In genomic region chr1:200783926-200784325, GRCh38 we compare ENCODE assay signal across 29 cellular contexts.
"Had no signal": no experiment of that assay in that cellular context is flagged by ENCODE, and none has a peak within 500 bp of the region (broad histone marks: within the 10 kb centered on the region; RNA-seq: fewer than 3 reads in every experiment).

No MANE protein-coding gene starts in this region.

- H3K4me3 Mint-ChIP-seq: natural killer cell; nephron; neural progenitor cell; stimulated activated memory B cell treated with anti-CD40 and anti-IgM and Interleukin-4, amounts not matched to agents 10 μg/mL and 1 μg/mL and 100 μg/mL, for 72 hours; stimulated activated naive CD8-positive, alpha-beta T cell treated with anti-CD3 and anti-CD28 coated beads, Interleukin-15, Interleukin-2, amounts not matched to agents 100 ng/mL and 50 ng/mL, for 24 hours had no signal

- H3K36me3 Mint-ChIP-seq: natural killer cell had no signal

- H3K36me3 ChIP-seq: ovary, right lobe of liver, thyroid gland had no signal

- H3K9me3 Mint-ChIP-seq: natural killer cell; stimulated activated naive CD8-positive, alpha-beta T cell treated with anti-CD3 and anti-CD28 coated beads, Interleukin-15, Interleukin-2, amounts not matched to agents 100 ng/mL and 50 ng/mL, for 24 hours had no signal

- H3K4me1 ChIP-seq: right lobe of liver had no signal

- ATAC-seq: natural killer cell; psoas muscle; right cardiac atrium; right lobe of liver; stimulated activated memory B cell treated with anti-CD40 and anti-IgM and Interleukin-4, amounts not matched to agents 10 μg/mL and 1 μg/mL and 100 μg/mL, for 72 hours had no signal

- H3K27me3 ChIP-seq: neural progenitor cell, ovary, right lobe of liver, sigmoid colon, spleen, stomach, thyroid gland, tibial nerve, upper lobe of left lung, vagina had no signal

- H3K4me1 Mint-ChIP-seq: natural killer cell had no signal

- H3K27ac Mint-ChIP-seq: natural killer cell; neural progenitor cell; progenitor cell of endocrine pancreas; stimulated activated memory B cell treated with anti-CD40 and anti-IgM and Interleukin-4, amounts not matched to agents 10 μg/mL and 1 μg/mL and 100 μg/mL, for 72 hours; stimulated activated naive CD8-positive, alpha-beta T cell treated with anti-CD3 and anti-CD28 coated beads, Interleukin-15, Interleukin-2, amounts not matched to agents 100 ng/mL and 50 ng/mL, for 24 hours had no signal

- H3K4me3 ChIP-seq: neural progenitor cell, ovary, psoas muscle, right lobe of liver, sigmoid colon, skin epidermis, smooth muscle cell, spleen, stomach, thoracic aorta, thyroid gland, tibial nerve, upper lobe of left lung, vagina had no signal

- H3K27me3 Mint-ChIP-seq: progenitor cell of endocrine pancreas; stimulated activated memory B cell treated with anti-CD40 and anti-IgM and Interleukin-4, amounts not matched to agents 10 μg/mL and 1 μg/mL and 100 μg/mL, for 72 hours; stimulated activated naive CD8-positive, alpha-beta T cell treated with anti-CD3 and anti-CD28 coated beads, Interleukin-15, Interleukin-2, amounts not matched to agents 100 ng/mL and 50 ng/mL, for 24 hours had no signal

- H3K27ac ChIP-seq: neural progenitor cell, ovary, parathyroid adenoma, psoas muscle, right lobe of liver, sigmoid colon, skin epidermis, spleen, stomach, thoracic aorta, thyroid gland, tibial nerve, upper lobe of left lung, vagina had no signal

- H3K9me3 ChIP-seq: ovary, right lobe of liver, sigmoid colon, thoracic aorta, thyroid gland, vagina had no signal

- DNase-seq: natural killer cell; occipital lobe; ovary; posterior cingulate gyrus; psoas muscle; right cardiac atrium; right lobe of liver; sigmoid colon; spleen; stimulated activated CD4-positive, alpha-beta T cell treated with anti-CD3 and anti-CD28 coated beads, Interleukin-12 subunit alpha, Interleukin-12 subunit beta, amount 100 ng/mL, for 4 hours; stimulated activated CD4-positive, alpha-beta T cell treated with anti-CD3 and anti-CD28 coated beads, Interleukin-1b, Interleukin-23, amount 100 ng/mL, for 48 hours; stimulated activated CD4-positive, alpha-beta T cell treated with anti-CD3 and anti-CD28 coated beads, Interleukin-4, amount 100 ng/mL, for 1 hour; stimulated activated CD4-positive, alpha-beta T cell treated with anti-CD3 and anti-CD28 coated beads, Interleukin-4, amount 100 ng/mL, for 4 hours; stimulated activated CD8-positive, alpha-beta memory T cell treated with anti-CD3 and anti-CD28 coated beads, Interleukin-4, amount 100 ng/mL, for 48 hours; stimulated activated naive CD4-positive, alpha-beta T cell; stomach; thyroid gland; upper lobe of left lung had no signal
